ENCODE assay signal across 8 cellular contexts in the genomic region with DNA sequence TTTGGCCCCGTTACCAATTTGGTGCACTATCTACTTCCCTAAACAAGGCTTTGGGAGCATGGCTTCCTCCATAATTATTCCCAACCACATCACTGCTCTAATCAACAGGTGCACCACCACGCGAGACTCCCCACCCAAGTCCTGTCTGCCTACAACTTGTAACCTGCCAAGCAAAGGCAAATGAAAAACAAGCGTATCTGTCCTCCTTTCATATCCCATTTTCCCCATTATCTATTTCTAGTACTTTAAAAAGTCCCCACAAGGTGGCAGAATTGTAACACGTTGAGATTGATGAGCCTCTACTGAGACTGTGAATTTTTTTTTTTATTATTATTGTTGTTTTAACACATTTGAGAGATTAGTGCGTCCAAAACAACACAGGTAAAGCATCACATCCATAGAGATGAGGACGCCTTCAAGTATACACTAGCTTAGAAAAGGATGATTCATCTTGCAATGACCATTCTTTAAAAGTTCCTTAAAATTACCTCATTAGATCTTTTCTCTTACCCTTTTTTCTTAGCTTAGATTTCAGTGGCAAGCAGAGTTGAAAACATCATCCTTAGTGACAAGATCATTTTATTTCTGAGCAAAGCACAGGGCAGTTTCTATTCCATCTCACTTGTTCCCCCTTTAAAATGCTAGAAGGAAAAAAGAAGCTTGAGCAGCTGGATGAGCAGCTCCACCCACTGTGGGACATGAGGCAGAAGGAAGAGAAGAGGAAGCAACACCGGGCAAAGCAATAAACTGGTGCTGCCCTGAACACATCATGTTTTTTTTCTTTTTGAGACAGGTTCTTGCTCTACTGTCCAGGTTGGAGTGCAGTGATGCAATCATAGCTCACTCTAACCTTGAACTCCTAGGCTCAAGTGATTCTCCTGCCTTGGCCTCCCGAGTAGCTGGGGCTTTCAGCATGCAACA.
DNase-seq lines count a peak whose midpoint lies in the region; ATAC-seq and TF ChIP-seq lines count a peak whose summit lies in the region.

No MANE protein-coding gene starts in this region.

- peak; percentile 76 for ATAC-seq in HG02852 (IDR thresholded peaks at IDR 0.05; ENCODE audit: unreplicated experiment)
- peak; percentile 67 to 68 for ATAC-seq in activated T-cell treated with anti-CD3 and anti-CD28 coated beads, Interleukin-2, amount 50 U/mL, for 4 hours
- peak; percentile 30 for ATAC-seq in gastroesophageal sphincter

- H3K36me3 Mint-ChIP-seq in activated T-cell treated with anti-CD3 and anti-CD28 coated beads, Interleukin-2, amount 50 U/mL, for 4 hours (ENCODE audit: insufficient read depth), result no peaks in the 10 kb centered on the region

- no peaks in the 10 kb centered on the region for H3K27me3 Mint-ChIP-seq in activated T-cell treated with anti-CD3 and anti-CD28 coated beads, Interleukin-2, amount 50 U/mL, for 4 hours (ENCODE audit: low read depth)

- CTCF ChIA-PET in BJ (lab: Yijun Ruan, JAX), result interaction anchor here (0.6 to 2.8 kb wide), 25 partner anchors 10 to 786 kb away, joined by 3 to 16 read pairs (median 4); no protein-coding TSS in a partner anchor

- POLR2A ChIA-PET in BJ (lab: Charles Lee), result no interaction called here

- H3K36me3 ChIP-seq in BJ (ENCODE audit: control insufficient read depth, insufficient read depth, low read length), result peaks cover 2% of the 10 kb centered on the region; the same call in 1 of the 2 replicates
- H3K36me3 ChIP-seq in gastroesophageal sphincter, result peaks cover 0 to 30% of the 10 kb centered on the region in 2 donors

- TF ChIP-seq POLR2A in gastroesophageal sphincter (IDR thresholded peaks at IDR 0.05), result no peak

- H3K9me3 ChIP-seq in gastroesophageal sphincter, result no peaks in the 10 kb centered on the region

- H3K27me3 ChIP-seq in BJ (ENCODE audit: control insufficient read depth, insufficient read depth, low read length), result no peaks in the 10 kb centered on the region
- H3K27me3 ChIP-seq in gastroesophageal sphincter, result no peaks in the 10 kb centered on the region

- peak overlapping the region; percentile 65 for H3K4me3 Mint-ChIP-seq in activated T-cell treated with anti-CD3 and anti-CD28 coated beads, Interleukin-2, amount 50 U/mL, for 4 hours

- TF ChIP-seq EP300 in gastroesophageal sphincter (IDR thresholded peaks at IDR 0.05), result no peak

- H3K9me3 Mint-ChIP-seq in activated T-cell treated with anti-CD3 and anti-CD28 coated beads, Interleukin-2, amount 50 U/mL, for 4 hours, result no peaks in the 10 kb centered on the region

- no peak for DNase-seq in BJ (ENCODE audit: low read depth)
- peak; percentile 26 for DNase-seq in GM13976 (ENCODE audit: low spot score)
- peak; percentile 19 for DNase-seq in NCI-H2171 (lab: John Stamatoyannopoulos, UW)
- no peak for DNase-seq in activated T-cell treated with anti-CD3 and anti-CD28 coated beads, Interleukin-2, amount 50 U/mL, for 4 hours
- DNase-seq in putamen (ENCODE audit: low spot score), result peak; percentile 50
- no peak for DNase-seq in HuH-7.5 (ENCODE audit: low spot score)

- H3K4me1 ChIP-seq in gastroesophageal sphincter, result peaks cover 0 to 23% (median 0%) of the 10 kb centered on the region in 3 donors

- H3K4me3 ChIP-seq in BJ (ENCODE audit: low read depth, low read length) (peak overlapping the region; percentile 2; the same call in 1 of the 2 replicates), gastroesophageal sphincter (no peak overlapping the region)

- TF ChIP-seq CTCF in BJ (IDR thresholded peaks at IDR 0.05; ENCODE audit: insufficient read depth, low read depth, low read length), result peak; percentile 50
- TF ChIP-seq CTCF in GM13976 (IDR thresholded peaks at IDR 0.05; ENCODE audit: borderline replicate concordance, control extremely low read depth, extremely low read depth, insufficient read depth, missing control alignments), result peak; percentile 8
- peak; percentile 36 to 65 (median 48) for TF ChIP-seq CTCF in gastroesophageal sphincter (IDR thresholded peaks at IDR 0.05)

- peaks cover 58% of the 10 kb centered on the region for H3K4me1 Mint-ChIP-seq in activated T-cell treated with anti-CD3 and anti-CD28 coated beads, Interleukin-2, amount 50 U/mL, for 4 hours (ENCODE audit: low read depth)

- in situ Hi-C loops in GM13976 (cut with MboI; ENCODE audit: low sequenced_read_pairs, unreplicated experiment), result no loop called here

- peak overlapping the region in 1 of 4 donors; percentile 36 for H3K27ac ChIP-seq in gastroesophageal sphincter

- 15 to 19% methylated on average over 6 to 9 of the region's 9 CpGs for WGBS in gastroesophageal sphincter (ENCODE audit: low coverage in 1 of 2), 2 donors

Comparison
In these comparisons a context has a peak if more than half of its experiments do, and no peak if none do; other contexts are left out.
1. DNase-seq: peak in GM13976 (single experiment), NCI-H2171 (single experiment) and putamen (single experiment); none in BJ (single experiment), activated T-cell treated with anti-CD3 and anti-CD28 coated beads, Interleukin-2, amount 50 U/mL, for 4 hours (single experiment) and HuH-7.5 (single experiment).
2. Peak in every context shown above with its lines, with median percentiles within 50 percentile points of each other: CTCF ChIP-seq and ATAC-seq.